ENCODE assay signal across 21 cellular contexts in the genomic region with DNA sequence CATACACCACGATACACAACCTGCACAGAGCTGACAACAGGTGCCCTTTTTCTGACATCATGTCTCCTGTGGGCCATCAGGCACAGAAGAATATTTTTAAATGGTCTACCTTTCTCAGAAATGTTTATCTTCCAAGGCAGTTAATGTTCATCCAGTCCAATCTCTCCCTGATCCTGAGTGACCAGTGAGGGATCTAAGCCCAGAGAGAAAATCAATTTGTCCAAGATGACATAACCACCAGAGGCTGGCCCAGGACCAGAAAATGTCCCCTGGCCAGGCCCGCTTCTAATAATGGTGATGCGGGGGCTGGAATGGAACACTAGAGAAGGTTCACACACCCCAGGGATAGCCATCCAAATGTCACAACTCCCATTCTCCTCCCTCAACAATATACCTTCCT.
DNase-seq lines count a peak whose midpoint lies in the region; ATAC-seq and TF ChIP-seq lines count a peak whose summit lies in the region.
"Had no signal": no experiment of that assay in that cellular context is flagged by ENCODE, and none has a peak within 500 bp of the region (broad histone marks: within the 10 kb centered on the region; RNA-seq: fewer than 3 reads in every experiment).

No MANE protein-coding gene starts in this region.

- no peaks in the 10 kb centered on the region for H4K20me1 ChIP-seq in Karpas-422 (ENCODE audit: insufficient read depth, low read depth, low read length)
- H4K20me1 ChIP-seq: BLaER1 treated with 17β-estradiol and CSF1 and Interleukin-3, amounts not matched to agents 10 nM and 100 nM had no signal

- no peaks in the 10 kb centered on the region for H3K27me3 ChIP-seq in Karpas-422 (ENCODE audit: low read length)
- H3K27me3 ChIP-seq: BLaER1 treated with 17β-estradiol and CSF1 and Interleukin-3, amounts not matched to agents 10 nM and 100 nM had no signal

- no peak overlapping the region for H3K4me3 ChIP-seq in HEK293 (ENCODE audit: low read depth, low read length)
- no peak overlapping the region for H3K4me3 ChIP-seq in Karpas-422 (ENCODE audit: low read length)
- H3K4me3 ChIP-seq: A549; BLaER1 treated with 17β-estradiol and CSF1 and Interleukin-3, amounts not matched to agents 10 nM and 100 nM; GM12878; HAP-1 had no signal

- no peaks in the 10 kb centered on the region for H3K36me3 ChIP-seq in HEK293 (ENCODE audit: control insufficient read depth in 2 of 2, insufficient read depth in 1 of 2, low read length in 2 of 2)
- H3K36me3 ChIP-seq in Karpas-422 (ENCODE audit: insufficient read depth, low read length), result no peaks in the 10 kb centered on the region
- H3K36me3 ChIP-seq: BE2C; BLaER1 treated with 17β-estradiol and CSF1 and Interleukin-3, amounts not matched to agents 10 nM and 100 nM; HAP-1 had no signal

- ATAC-seq in left lobe of liver, result peak; percentile 32
- ATAC-seq in GM21825 (IDR thresholded peaks at IDR 0.05; ENCODE audit: unreplicated experiment), result no peak
- ATAC-seq: A549, GM12878 had no signal

- no peaks in the 10 kb centered on the region for H3K9me2 ChIP-seq in Karpas-422 (replicated peaks; ENCODE audit: insufficient read depth, low read length)

- H3K4me1 ChIP-seq in HEK293 (ENCODE audit: control insufficient read depth, insufficient read depth, low read length) (no peaks in the 10 kb centered on the region), Karpas-422 (ENCODE audit: low read length) (no peaks in the 10 kb centered on the region)
- H3K4me1 ChIP-seq: A549; BE2C; BLaER1 treated with 17β-estradiol and CSF1 and Interleukin-3, amounts not matched to agents 10 nM and 100 nM had no signal

- H3K4me2 ChIP-seq in Karpas-422 (ENCODE audit: low read depth, low read length, poor library complexity, severe bottlenecking), result no peak overlapping the region
- H3K4me2 ChIP-seq: A549; BLaER1 treated with 17β-estradiol and CSF1 and Interleukin-3, amounts not matched to agents 10 nM and 100 nM had no signal

- H3K9me3 ChIP-seq in HEK293 (ENCODE audit: control insufficient read depth, insufficient read depth, low read depth, low read length), result no peaks in the 10 kb centered on the region
- no peaks in the 10 kb centered on the region for H3K9me3 ChIP-seq in Karpas-422 (ENCODE audit: low read length)
- H3K9me3 ChIP-seq: A549; BE2C; BLaER1 treated with 17β-estradiol and CSF1 and Interleukin-3, amounts not matched to agents 10 nM and 100 nM; HAP-1 had no signal

- POLR2A ChIA-PET in HEK293 (lab: Yijun Ruan, JAX), result no interaction called here

- no peaks in the 10 kb centered on the region for H3K79me2 ChIP-seq in Karpas-422 (ENCODE audit: low read length)

- no peak for TF ChIP-seq CTCF in HEK293 (tag by site-specific recombination; IDR thresholded peaks at IDR 0.05)

- no peak overlapping the region for H3K9ac ChIP-seq in Karpas-422 (ENCODE audit: low read length)
- H3K9ac ChIP-seq: BLaER1 treated with 17β-estradiol and CSF1 and Interleukin-3, amounts not matched to agents 10 nM and 100 nM had no signal

- DNase-seq in left lobe of liver (ENCODE audit: low spot score) (no peak), Karpas-422 (no peak), activated gamma-delta T cell (lab: John Stamatoyannopoulos, UW) (no peak)
- DNase-seq: 8988T; ACHN; AML-193; BE2C; CD4-positive, alpha-beta T cell; CD8-positive, alpha-beta memory T cell; DMS 273 treated with DMSO at 0.1 percent for 48 hours; DMS79; EL; GDM1; GOT3 had no signal

- CTCF ChIA-PET in HEK293 (lab: Yijun Ruan, JAX), result no interaction called here

- H3K27ac ChIP-seq in HEK293 (ENCODE audit: extremely low read depth, low read depth, low read length), result no peak overlapping the region
- peak overlapping the region; percentile 62 for H3K27ac ChIP-seq in cingulate gyrus (ENCODE audit: low read depth, low read length)
- H3K27ac ChIP-seq in Karpas-422 (ENCODE audit: low read length), result no peak overlapping the region
- H3K27ac ChIP-seq: A549; BLaER1 treated with 17β-estradiol and CSF1 and Interleukin-3, amounts not matched to agents 10 nM and 100 nM had no signal

- no peak overlapping the region for H2AFZ ChIP-seq in Karpas-422 (ENCODE audit: low read length)

TF ChIP-seq in HEK293, 187 proteins besides CTCF, POLR2A, EP300 and RAD21:
- TF ChIP-seq, protein P1, sequence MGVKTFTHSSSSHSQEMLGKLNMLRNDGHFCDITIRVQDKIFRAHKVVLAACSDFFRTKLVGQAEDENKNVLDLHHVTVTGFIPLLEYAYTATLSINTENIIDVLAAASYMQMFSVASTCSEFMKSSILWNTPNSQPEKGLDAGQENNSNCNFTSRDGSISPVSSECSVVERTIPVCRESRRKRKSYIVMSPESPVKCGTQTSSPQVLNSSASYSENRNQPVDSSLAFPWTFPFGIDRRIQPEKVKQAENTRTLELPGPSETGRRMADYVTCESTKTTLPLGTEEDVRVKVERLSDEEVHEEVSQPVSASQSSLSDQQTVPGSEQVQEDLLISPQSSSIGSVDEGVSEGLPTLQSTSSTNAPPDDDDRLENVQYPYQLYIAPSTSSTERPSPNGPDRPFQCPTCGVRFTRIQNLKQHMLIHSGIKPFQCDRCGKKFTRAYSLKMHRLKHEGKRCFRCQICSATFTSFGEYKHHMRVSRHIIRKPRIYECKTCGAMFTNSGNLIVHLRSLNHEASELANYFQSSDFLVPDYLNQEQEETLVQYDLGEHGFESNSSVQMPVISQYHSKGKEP (tag by site-specific recombination; IDR thresholded peaks at IDR 0.05), result no peak
- 0 out of 2 replicates have a peak, but pooled peaks have one; percentile 16 for TF ChIP-seq SCRT2 (tag by site-specific recombination; IDR thresholded peaks at IDR 0.05)
